ENCODE assay signal across 8 cellular contexts in the genomic region with DNA sequence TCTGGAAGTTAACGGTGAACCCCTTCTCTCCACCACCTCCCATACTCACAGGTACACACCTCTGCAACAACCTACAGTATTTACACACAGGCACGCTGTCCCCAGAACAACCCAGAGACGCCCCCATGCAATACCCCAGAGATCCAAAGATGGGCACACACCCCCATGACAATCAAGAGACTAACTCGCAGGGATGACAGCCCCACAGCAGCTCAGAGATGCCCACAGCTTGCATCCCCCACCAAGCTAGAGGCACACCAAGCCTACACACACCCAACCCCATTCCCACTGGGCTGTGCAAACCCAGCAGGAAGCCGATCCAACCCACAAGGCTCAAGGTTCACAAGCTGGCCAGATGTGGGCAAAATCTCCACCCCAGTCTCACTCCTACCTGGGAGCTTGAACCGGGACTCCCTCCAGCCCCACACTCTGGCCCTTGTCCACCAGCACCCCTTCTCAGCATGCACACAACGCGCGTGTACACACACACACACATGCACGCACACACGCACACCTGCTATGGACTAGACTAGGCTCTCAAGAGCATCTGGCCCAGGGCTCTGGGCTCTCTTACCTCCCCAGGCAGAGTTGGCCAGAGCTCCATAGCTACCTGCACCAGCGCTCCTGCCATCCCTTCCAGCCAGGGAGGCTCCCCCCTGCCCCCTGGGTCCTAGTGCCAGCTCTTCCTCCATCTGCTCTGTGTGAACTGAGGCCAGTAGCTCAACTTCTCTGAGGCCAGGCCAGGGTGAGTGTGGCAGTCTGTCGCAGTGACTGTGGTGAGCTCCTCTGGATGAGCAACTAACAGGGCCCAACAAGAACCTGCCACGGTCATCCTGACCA. TPM values are rescaled to one million over a fixed set of nuclear protein-coding genes. Genes with fewer than 3 reads are reported as not detected.
DNase-seq lines count a peak whose midpoint lies in the region; ATAC-seq and TF ChIP-seq lines count a peak whose summit lies in the region.

No MANE protein-coding gene starts in this region.

- H2AFZ ChIP-seq in neural progenitor cell (replicated peaks) = peak overlapping the region; percentile 32

- H3K27me3 ChIP-seq in dorsolateral prefrontal cortex (no peaks in the 10 kb centered on the region), neural progenitor cell (peaks cover 25% of the 10 kb centered on the region)

- no peaks in the 10 kb centered on the region for H3F3A ChIP-seq in neural progenitor cell (ENCODE audit: low read depth)

- intact Hi-C loops in dorsolateral prefrontal cortex (cut with DNase I) = no loop called here

- no peaks in the 10 kb centered on the region for H3K27me3 Mint-ChIP-seq in activated naive CD4-positive, alpha-beta T cell treated with anti-CD3 and anti-CD28 coated beads, Interleukin-2, amount 50 U/mL, for 24 hours
- peaks cover 8% of the 10 kb centered on the region for H3K27me3 Mint-ChIP-seq in neural progenitor cell (ENCODE audit: insufficient read depth, low read depth)

- no peaks in the 10 kb centered on the region for H3K9me3 ChIP-seq in neural progenitor cell (ENCODE audit: low read depth)

- H3K4me3 ChIP-seq in dorsolateral prefrontal cortex (peak overlapping the region; percentile 36 to 80 (median 66)), neural progenitor cell (peak overlapping the region; percentile 78)

- H3K4me1 ChIP-seq in neural progenitor cell = peaks cover 11% of the 10 kb centered on the region

- peaks cover 23% of the 10 kb centered on the region for H3K4me1 Mint-ChIP-seq in activated naive CD4-positive, alpha-beta T cell treated with anti-CD3 and anti-CD28 coated beads, Interleukin-2, amount 50 U/mL, for 24 hours
- peaks cover 31% of the 10 kb centered on the region for H3K4me1 Mint-ChIP-seq in neural progenitor cell

- H3K27ac Mint-ChIP-seq in activated naive CD4-positive, alpha-beta T cell treated with anti-CD3 and anti-CD28 coated beads, Interleukin-2, amount 50 U/mL, for 24 hours = peak overlapping the region; percentile 38
- peak overlapping the region; percentile 20 for H3K27ac Mint-ChIP-seq in neural progenitor cell

- H3K79me2 ChIP-seq in neural progenitor cell (ENCODE audit: low read depth) = no peaks in the 10 kb centered on the region

- TF ChIP-seq CTCF in dorsolateral prefrontal cortex (IDR thresholded peaks at IDR 0.05 in 54 of 56, conservative IDR thresholded peaks at IDR 0.05 in 2 of 56; ENCODE audit: low read depth in 1 of 56, partially characterized antibody in 56 of 56) = no peak
- no peak for TF ChIP-seq CTCF in neural progenitor cell (IDR thresholded peaks at IDR 0.05)

- H3K9ac ChIP-seq in neural progenitor cell = no peak overlapping the region

- ATAC-seq in GM21367 (IDR thresholded peaks at IDR 0.05; ENCODE audit: unreplicated experiment) (no peak), HG03521 (IDR thresholded peaks at IDR 0.05; ENCODE audit: unreplicated experiment) (no peak), HG03571 (IDR thresholded peaks at IDR 0.05; ENCODE audit: unreplicated experiment) (no peak)

- peak overlapping the region; percentile 85 for H3K4me3 Mint-ChIP-seq in activated naive CD4-positive, alpha-beta T cell treated with anti-CD3 and anti-CD28 coated beads, Interleukin-2, amount 50 U/mL, for 24 hours
- H3K4me3 Mint-ChIP-seq in neural progenitor cell = peak overlapping the region; percentile 85

- no peaks in the 10 kb centered on the region for H3K36me3 ChIP-seq in neural progenitor cell

- no peak for DNase-seq in activated naive CD4-positive, alpha-beta T cell treated with anti-CD3 and anti-CD28 coated beads, Interleukin-2, amount 50 U/mL, for 16 hours
- peak; percentile 91 for DNase-seq in NCI-H69 (lab: John Stamatoyannopoulos, UW)
- peak in 1 of 10 donors; percentile 82 for DNase-seq in dorsolateral prefrontal cortex
- DNase-seq in neural progenitor cell (ENCODE audit: low spot score) = peak; percentile 45

- no peaks in the 10 kb centered on the region for H3K36me3 Mint-ChIP-seq in activated naive CD4-positive, alpha-beta T cell treated with anti-CD3 and anti-CD28 coated beads, Interleukin-2, amount 50 U/mL, for 24 hours
- no peaks in the 10 kb centered on the region for H3K36me3 Mint-ChIP-seq in neural progenitor cell

- H3K27ac ChIP-seq in dorsolateral prefrontal cortex = peak overlapping the region in 29 of 59 donors; percentile 2 to 67 (median 24)
- H3K27ac ChIP-seq in neural progenitor cell = no peak overlapping the region

- H3K9me3 Mint-ChIP-seq in activated naive CD4-positive, alpha-beta T cell treated with anti-CD3 and anti-CD28 coated beads, Interleukin-2, amount 50 U/mL, for 24 hours = no peaks in the 10 kb centered on the region
- no peaks in the 10 kb centered on the region for H3K9me3 Mint-ChIP-seq in neural progenitor cell

- H3K4me2 ChIP-seq in neural progenitor cell = peak overlapping the region; percentile 93

- H4K20me1 ChIP-seq in neural progenitor cell (ENCODE audit: low read depth) = peaks cover 7% of the 10 kb centered on the region

RNA-seq across cellular contexts. Expression of a gene that starts 11.5 kb away (rescaled TPM):
- total RNA-seq in dorsolateral prefrontal cortex (100 to 1,000 TPM in 2 of 120 experiments, 10 to 100 TPM in 118; 31.5 to 113 (median 51.1) TPM), neural progenitor cell (ENCODE audit: low replicate concordance) (13.0 and 17.7 TPM in 2 replicates)

RNA-seq across cellular contexts. Expression of a gene that starts 30.1 kb away (rescaled TPM):
- total RNA-seq in dorsolateral prefrontal cortex = 100 to 1,000 TPM in 8 of 120 experiments, 10 to 100 TPM in 112; 42.2 to 126 (median 68.6) TPM
- total RNA-seq in neural progenitor cell (ENCODE audit: low replicate concordance) = 17.6 and 46.1 TPM in 2 replicates

RNA-seq across cellular contexts. Expression of a gene that starts 31.9 kb away (rescaled TPM):
- 10 to 100 TPM; 17.7 to 47.0 (median 30.9) TPM for total RNA-seq in dorsolateral prefrontal cortex
- total RNA-seq in neural progenitor cell (ENCODE audit: low replicate concordance) = 20.5 and 38.0 TPM in 2 replicates
